Comparison of ENCODE assay signal across 15 cellular contexts in the genomic region with DNA sequence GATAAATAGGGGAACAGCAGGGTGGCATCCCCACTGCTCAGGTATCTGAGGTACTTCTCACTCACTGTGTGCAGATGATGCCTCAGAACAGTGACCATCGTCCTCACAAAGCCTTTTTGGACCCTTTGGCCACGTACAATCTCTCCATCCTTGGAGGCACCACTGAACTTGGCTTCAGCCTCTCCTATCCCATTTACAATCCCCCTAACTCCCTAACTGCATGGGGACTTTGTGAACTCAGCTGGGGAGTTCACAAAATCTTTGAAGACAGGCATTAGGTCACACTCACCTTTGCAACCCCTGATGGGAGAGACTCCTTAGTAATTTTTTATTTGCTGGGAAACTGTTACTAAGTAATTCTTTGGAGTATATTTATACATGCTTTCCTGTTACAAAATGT.
A peak's percentile ranks its signal among the peaks of the same experiment; 100 is the strongest.
DNase-seq lines count a peak whose midpoint lies in the region; ATAC-seq and TF ChIP-seq lines count a peak whose summit lies in the region.
"Had no signal": no experiment of that assay in that cellular context is flagged by ENCODE, and none has a peak within 500 bp of the region (broad histone marks: within the 10 kb centered on the region; RNA-seq: fewer than 3 reads in every experiment).

No MANE protein-coding gene starts in this region.

- H3F3A ChIP-seq in GM23338 (replicated peaks; ENCODE audit: low read depth), result no peaks in the 10 kb centered on the region

- H3K4me3 Mint-ChIP-seq in GM23338, result no peak overlapping the region
- H3K4me3 Mint-ChIP-seq: CD14-positive monocyte; CD8-positive, alpha-beta T cell had no signal

- DNase-seq in GM23338 (ENCODE audit: low spot score) (no peak), OCI-LY7 (ENCODE audit: low spot score) (no peak), left lung (no peak), upper lobe of left lung (no peak), Peyer's patch (no peak), foreskin keratinocyte (no peak)
- DNase-seq: CD8-positive, alpha-beta T cell; COR-L47; DMS153; DMS79 treated with DMSO at 0.1 percent for 48 hours; GDM1; HCEC 1CT; IMR-90 had no signal

- no peaks in the 10 kb centered on the region for H3K9me2 ChIP-seq in GM23338 (ENCODE audit: insufficient read depth)
- no peaks in the 10 kb centered on the region for H3K9me2 ChIP-seq in OCI-LY7 (ENCODE audit: insufficient read depth, low read length)

- H3K9me3 ChIP-seq in OCI-LY7 (ENCODE audit: low read length), result peaks cover 15% of the 10 kb centered on the region; the same call in 1 of the 2 replicates
- H3K9me3 ChIP-seq in left lung, result no peaks in the 10 kb centered on the region
- no peaks in the 10 kb centered on the region for H3K9me3 ChIP-seq in upper lobe of left lung
- H3K9me3 ChIP-seq in Peyer's patch, result no peaks in the 10 kb centered on the region

- intact Hi-C loops in OCI-LY7 (cut with micrococcal nuclease; ENCODE audit: unreplicated experiment) (no loop called here), left lung (cut with DNase I) (no loop called here)

- no peak for TF ChIP-seq EP300 in upper lobe of left lung (IDR thresholded peaks at IDR 0.05)

- no peaks in the 10 kb centered on the region for H3K36me3 Mint-ChIP-seq in GM23338 (ENCODE audit: low read depth)
- H3K36me3 Mint-ChIP-seq: CD8-positive, alpha-beta T cell had no signal

- no peak overlapping the region for H3K27ac Mint-ChIP-seq in GM23338
- H3K27ac Mint-ChIP-seq: CD8-positive, alpha-beta T cell had no signal

- TF ChIP-seq CTCF in GM23338 (conservative IDR thresholded peaks at IDR 0.05; ENCODE audit: low read depth in 2 of 2), result no peak
- no peak for TF ChIP-seq CTCF in OCI-LY7 (conservative IDR thresholded peaks at IDR 0.05; ENCODE audit: low read length)
- no peak for TF ChIP-seq CTCF in left lung (IDR thresholded peaks at IDR 0.05)
- TF ChIP-seq CTCF in upper lobe of left lung (IDR thresholded peaks at IDR 0.05), result no peak
- TF ChIP-seq CTCF in Peyer's patch (IDR thresholded peaks at IDR 0.05), result no peak
- no peak for TF ChIP-seq CTCF in foreskin keratinocyte (conservative IDR thresholded peaks at IDR 0.05)

- H3K4me2 ChIP-seq in GM23338, result no peak overlapping the region
- H3K4me2 ChIP-seq in OCI-LY7 (ENCODE audit: low read length), result peak overlapping the region; percentile 56; the same call in 1 of the 2 replicates

- H3K4me3 ChIP-seq in GM23338, result no peak overlapping the region
- no peak overlapping the region for H3K4me3 ChIP-seq in OCI-LY7 (ENCODE audit: low read depth, low read length, poor library complexity, severe bottlenecking)
- H3K4me3 ChIP-seq in left lung, result no peak overlapping the region
- H3K4me3 ChIP-seq in upper lobe of left lung, result no peak overlapping the region
- H3K4me3 ChIP-seq in Peyer's patch, result no peak overlapping the region

- WGBS in upper lobe of left lung, 2 donors, result 81 to 95% methylated on average over 2 of the region's 2 CpGs

- H3K36me3 ChIP-seq in GM23338 (ENCODE audit: insufficient read depth), result no peaks in the 10 kb centered on the region
- H3K36me3 ChIP-seq in OCI-LY7 (ENCODE audit: insufficient read depth, low read length), result peaks cover 12% of the 10 kb centered on the region
- no peaks in the 10 kb centered on the region for H3K36me3 ChIP-seq in left lung
- no peaks in the 10 kb centered on the region for H3K36me3 ChIP-seq in upper lobe of left lung
- no peaks in the 10 kb centered on the region for H3K36me3 ChIP-seq in Peyer's patch

- no TSS peak for BruUV-seq in OCI-LY7 (replicated peaks; lab: Mats Ljungman, UMichigan)

- peaks cover 19% of the 10 kb centered on the region for H3K4me1 Mint-ChIP-seq in GM23338

- POLR2A ChIA-PET in OCI-LY7 (lab: Charles Lee), result interaction anchor here (1.5 kb wide), 1 partner anchor 10 kb away, joined by 3 read pairs; no protein-coding TSS in a partner anchor

- CTCF ChIA-PET in OCI-LY7 (lab: Charles Lee; ENCODE audit: unreplicated experiment), result no interaction called here

- H3K79me2 ChIP-seq in GM23338 (replicated peaks; ENCODE audit: insufficient read depth) (peaks cover 14% of the 10 kb centered on the region), OCI-LY7 (ENCODE audit: insufficient read depth, low read depth, low read length) (peaks cover 66% of the 10 kb centered on the region; the same call in 1 of the 2 replicates)

- H3K9me3 Mint-ChIP-seq in GM23338, result no peaks in the 10 kb centered on the region
- H3K9me3 Mint-ChIP-seq: CD14-positive monocyte; CD8-positive, alpha-beta T cell had no signal

- 0 out of 2 replicates have a peak, but pooled peaks cover 7% of the 10 kb centered on the region for H3K4me1 ChIP-seq in GM23338 (ENCODE audit: insufficient read depth)
- peaks cover 100% of the 10 kb centered on the region for H3K4me1 ChIP-seq in OCI-LY7 (ENCODE audit: insufficient read depth, low read length, poor library complexity, severe bottlenecking)
- H3K4me1 ChIP-seq in left lung, result peaks cover 12 to 24% of the 10 kb centered on the region in 2 donors
- peaks cover 23 to 56% (median 42%) of the 10 kb centered on the region in 4 donors for H3K4me1 ChIP-seq in upper lobe of left lung
- peaks cover 0 to 3% (median 2%) of the 10 kb centered on the region in 4 donors for H3K4me1 ChIP-seq in Peyer's patch
- H3K4me1 ChIP-seq in foreskin keratinocyte, result no peaks in the 10 kb centered on the region

- no peak for ATAC-seq in GM23338
- ATAC-seq in left lung, result peak; percentile 5
- peak; percentile 25 to 54 for ATAC-seq in upper lobe of left lung (ENCODE audit: low FRiP score in 2 of 2)
- ATAC-seq in HG03469 (IDR thresholded peaks at IDR 0.05; ENCODE audit: unreplicated experiment), result no peak
- no peak for ATAC-seq in foreskin keratinocyte
- ATAC-seq: CD8-positive, alpha-beta T cell had no signal

- H3K27ac ChIP-seq in GM23338 (ENCODE audit: low read depth) (no peak overlapping the region), OCI-LY7 (ENCODE audit: low read depth, low read length, poor library complexity, severe bottlenecking) (peak overlapping the region; percentile 36), left lung (no peak overlapping the region), upper lobe of left lung (no peak overlapping the region), Peyer's patch (no peak overlapping the region), foreskin keratinocyte (no peak overlapping the region)

- H3K27me3 Mint-ChIP-seq in GM23338 (ENCODE audit: insufficient read depth, low read depth, poor library complexity), result no peaks in the 10 kb centered on the region

- TF ChIP-seq POLR2A in upper lobe of left lung (IDR thresholded peaks at IDR 0.05) (no peak), Peyer's patch (IDR thresholded peaks at IDR 0.05) (no peak)

- no peaks in the 10 kb centered on the region for H3K27me3 ChIP-seq in GM23338 (ENCODE audit: insufficient read depth)
- H3K27me3 ChIP-seq in left lung, result no peaks in the 10 kb centered on the region
- H3K27me3 ChIP-seq in upper lobe of left lung, result no peaks in the 10 kb centered on the region
- H3K27me3 ChIP-seq in Peyer's patch, result no peaks in the 10 kb centered on the region
- H3K27me3 ChIP-seq in foreskin keratinocyte, result no peaks in the 10 kb centered on the region

- H2AFZ ChIP-seq in GM23338 (no peak overlapping the region), OCI-LY7 (ENCODE audit: low read length) (no peak overlapping the region)

- H4K20me1 ChIP-seq in GM23338 (replicated peaks; ENCODE audit: insufficient read depth) (no peaks in the 10 kb centered on the region; the same call in 1 of the 2 replicates), OCI-LY7 (ENCODE audit: insufficient read depth, low read length) (no peaks in the 10 kb centered on the region)

Comparison
In these comparisons a context has a peak if more than half of its experiments do, and no peak if none do; other contexts are left out.
1. ATAC-seq: peak in left lung (single experiment) and upper lobe of left lung (2 of 2); none in GM23338 (single experiment), HG03469 (single experiment) and foreskin keratinocyte (single experiment).